16 cellular contexts compared by ENCODE assay signal in the genomic region with DNA sequence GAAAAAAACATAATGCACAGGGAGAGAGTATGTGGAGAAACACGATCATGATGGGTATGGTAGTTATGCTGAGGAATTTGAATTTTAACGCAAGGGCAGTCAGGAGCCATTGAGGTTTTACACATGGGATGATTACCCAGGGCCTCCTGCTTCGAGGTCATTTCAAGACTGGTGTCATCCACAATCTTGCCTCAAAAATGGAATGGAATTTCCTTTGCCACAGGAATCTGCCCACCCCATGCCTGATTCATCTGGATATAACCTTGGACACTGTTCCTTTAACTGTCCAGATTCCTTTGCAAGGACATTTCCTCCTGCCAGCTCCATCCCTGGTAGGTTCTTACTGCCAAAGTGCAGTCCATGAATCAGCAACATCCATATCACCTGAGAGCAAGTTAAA.
A peak's percentile ranks its signal among the peaks of the same experiment; 100 is the strongest.
DNase-seq lines count a peak whose midpoint lies in the region; ATAC-seq and TF ChIP-seq lines count a peak whose summit lies in the region.
"Had no signal": no experiment of that assay in that cellular context is flagged by ENCODE, and none has a peak within 500 bp of the region (broad histone marks: within the 10 kb centered on the region; RNA-seq: fewer than 3 reads in every experiment).

No MANE protein-coding gene starts in this region.

- H3K27me3 ChIP-seq in MG63, result no peaks in the 10 kb centered on the region
- H3K27me3 ChIP-seq: colonic mucosa, gastroesophageal sphincter, right atrium auricular region had no signal

- H3K4me3 ChIP-seq in MG63, result no peak overlapping the region
- no peak overlapping the region for H3K4me3 ChIP-seq in choroid plexus epithelial cell (ENCODE audit: low read depth, low read length)
- H3K4me3 ChIP-seq: colonic mucosa, gastroesophageal sphincter, HAP-1, right atrium auricular region had no signal

- no peaks in the 10 kb centered on the region for H3K9me3 ChIP-seq in MG63
- H3K9me3 ChIP-seq: colonic mucosa, gastroesophageal sphincter, HAP-1, right atrium auricular region had no signal

- no peaks in the 10 kb centered on the region for H3K36me3 ChIP-seq in MG63
- H3K36me3 ChIP-seq: colonic mucosa, gastroesophageal sphincter, HAP-1, right atrium auricular region had no signal

- TF ChIP-seq CTCF in choroid plexus epithelial cell (conservative IDR thresholded peaks at IDR 0.05; ENCODE audit: low read depth, low read length), result no peak

- DNase-seq in Daoy (ENCODE audit: low read depth) (peak; percentile 18), MG63 (peak; percentile 13), choroid plexus epithelial cell (ENCODE audit: low read depth) (peak; percentile 79), mucosa of gallbladder (ENCODE audit: low spot score) (peak; percentile 42), ureter (ENCODE audit: low spot score) (no peak)
- no peak for DNase-seq in effector CD4-positive, alpha-beta T cell
- DNase-seq: activated CD8-positive, alpha-beta memory T cell treated with anti-CD3 and anti-CD28 coated beads, Interleukin-2, amount 50 U/mL, for 4 hours; colonic mucosa; naive B cell; NCI-H2171 treated with DMSO at 0.1 percent for 48 hours; stimulated activated naive B cell treated with anti-CD40 and anti-IgM and Interleukin-4, amounts not matched to agents 10 μg/mL and 1 μg/mL and 100 μg/mL, for 72 hours had no signal

- no peak for ATAC-seq in activated CD4-positive, CD25-positive, alpha-beta regulatory T cell treated with anti-CD3 and anti-CD28 coated beads, Interleukin-2, amount 50 U/mL, for 24 hours
- ATAC-seq in HG02970 (IDR thresholded peaks at IDR 0.05; ENCODE audit: low FRiP score, unreplicated experiment), result no peak
- ATAC-seq: gastroesophageal sphincter; stimulated activated naive B cell treated with anti-CD40 and anti-IgM and Interleukin-4, amounts not matched to agents 10 μg/mL and 1 μg/mL and 100 μg/mL, for 72 hours had no signal

Comparison
In these comparisons a context has a peak if more than half of its experiments do, and no peak if none do; other contexts are left out.
1. DNase-seq: peak in Daoy (single experiment), MG63 (single experiment), choroid plexus epithelial cell (single experiment) and mucosa of gallbladder (single experiment); none in effector CD4-positive, alpha-beta T cell (single experiment) and ureter (single experiment).